In the genomic region with DNA sequence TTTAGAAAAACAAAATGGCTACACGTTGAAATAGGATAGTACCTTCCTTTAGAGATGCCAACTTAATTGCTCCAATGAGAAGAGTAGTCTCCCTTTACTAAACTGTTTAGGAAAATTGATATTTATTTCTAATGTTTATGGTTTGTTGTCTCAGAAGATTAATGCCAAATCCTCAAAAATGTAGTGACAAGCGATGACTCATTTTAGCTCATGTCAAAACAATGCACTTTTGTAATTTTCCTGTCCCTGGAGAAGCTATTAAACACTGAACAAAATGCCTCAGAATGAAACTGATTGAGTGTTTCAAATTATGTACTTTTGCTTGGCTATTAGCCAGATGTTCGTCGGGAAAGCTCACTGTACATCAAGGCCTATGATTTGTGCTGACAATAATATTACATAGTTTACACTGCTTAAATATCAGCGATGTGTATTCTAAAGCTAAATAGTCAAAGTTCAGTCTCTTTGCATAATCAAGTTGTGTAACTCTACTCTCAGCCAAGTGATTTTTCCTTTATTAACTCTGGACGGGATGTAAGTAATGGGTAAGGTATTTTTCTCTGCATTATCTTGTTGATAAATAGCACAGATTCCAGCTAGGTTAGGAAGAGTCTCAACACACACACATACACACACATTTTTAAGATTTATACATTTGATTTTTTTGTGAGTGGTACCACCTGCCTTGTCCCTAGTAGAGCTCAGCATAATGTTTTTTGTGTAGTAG, we compare ENCODE assay signal across 9 cellular contexts.
DNase-seq lines count a peak whose midpoint lies in the region; ATAC-seq and TF ChIP-seq lines count a peak whose summit lies in the region.
"Had no signal": no experiment of that assay in that cellular context is flagged by ENCODE, and none has a peak within 500 bp of the region (broad histone marks: within the 10 kb centered on the region; RNA-seq: fewer than 3 reads in every experiment).

No MANE protein-coding gene starts in this region.

- CTCF ChIA-PET in GM10248 (lab: Yijun Ruan, JAX) = interaction anchor here (0.8 to 1.7 kb wide), 6 partner anchors 9 to 37 kb away, joined by 3 to 10 read pairs (median 4); no protein-coding TSS in a partner anchor

- TF ChIP-seq CTCF in GM10248 (IDR thresholded peaks at IDR 0.05; ENCODE audit: control extremely low read depth, extremely low read depth, low read depth, missing control alignments) = no peak

- POLR2A ChIA-PET in GM10248 (lab: Yijun Ruan, JAX) = no interaction called here

- DNase-seq in A172 (ENCODE audit: low spot score) (peak; percentile 78), HS-5 (ENCODE audit: low read depth) (peak; percentile 97), astrocyte of the hippocampus (ENCODE audit: low read depth, low spot score) (peak; percentile 61), kidney glomerular epithelial cell (lab: John Stamatoyannopoulos, UW) (peak; percentile 30), GM10248 (ENCODE audit: extremely low spot score) (no peak), NCI-H526 treated with DMSO at 0.1 percent for 48 hours (lab: John Stamatoyannopoulos, UW) (no peak), Kasumi-1 (lab: John Stamatoyannopoulos, UW) (no peak)
- DNase-seq: activated gamma-delta T cell had no signal

- no peak for ATAC-seq in GM21447 (IDR thresholded peaks at IDR 0.05; ENCODE audit: unreplicated experiment)

Comparison
In these comparisons a context has a peak if more than half of its experiments do, and no peak if none do; other contexts are left out.
1. DNase-seq: peak in A172 (single experiment), HS-5 (single experiment), astrocyte of the hippocampus (single experiment) and kidney glomerular epithelial cell (single experiment); none in GM10248 (single experiment), NCI-H526 treated with DMSO at 0.1 percent for 48 hours (single experiment) and Kasumi-1 (0 of 2).